ENCODE assay signal across 10 cellular contexts in genomic region chr22:27747396-27748256, GRCh38. TPM values are rescaled to one million over a fixed set of nuclear protein-coding genes. Genes with fewer than 3 reads are reported as not detected.
DNase-seq lines count a peak whose midpoint lies in the region; FAIRE-seq and TF ChIP-seq lines count a peak whose summit lies in the region.
"Had no signal": no experiment of that assay in that cellular context is flagged by ENCODE, and none has a peak within 500 bp of the region (broad histone marks: within the 10 kb centered on the region; RNA-seq: fewer than 3 reads in every experiment).

No MANE protein-coding gene starts in this region.

- no peaks in the 10 kb centered on the region for H3K36me3 Mint-ChIP-seq in nephron progenitor cell (ENCODE audit: low read depth)

- H2AFZ ChIP-seq in keratinocyte (ENCODE audit: control insufficient read depth, low read length): no peak overlapping the region

- H3K4me1 Mint-ChIP-seq in nephron progenitor cell: peaks cover 51% of the 10 kb centered on the region
- H3K4me1 Mint-ChIP-seq: activated CD4-positive, alpha-beta T cell treated with anti-CD3 and anti-CD28 coated beads for 36 hours had no signal

- peak; percentile 26 for DNase-seq in bronchial epithelial cell (ENCODE audit: low read depth)
- no peak for DNase-seq in keratinocyte (ENCODE audit: low read depth, low spot score)
- DNase-seq in nephron progenitor cell: no peak
- no peak for DNase-seq in NCI-H1436 treated with DMSO at 0.1 percent for 48 hours (lab: John Stamatoyannopoulos, UW)
- no peak for DNase-seq in stimulated activated CD8-positive, alpha-beta memory T cell treated with anti-CD3 and anti-CD28 coated beads, Interleukin-4, amount 100 ng/mL, for 48 hours
- no peak for DNase-seq in iPS-NIHi11 (ENCODE audit: low spot score)
- DNase-seq: activated CD4-positive, alpha-beta T cell treated with anti-CD3 and anti-CD28 coated beads for 36 hours; C1 segment of cervical spinal cord had no signal

- TF ChIP-seq CTCF in 22Rv1 (IDR thresholded peaks at IDR 0.05) (peak; percentile 38), HEK293 (tag by site-specific recombination; IDR thresholded peaks at IDR 0.05) (peak; percentile 33; the same call in 1 of the 2 replicates), bronchial epithelial cell (IDR thresholded peaks at IDR 0.05; ENCODE audit: insufficient read depth, low read length, severe bottlenecking) (peak; percentile 35), keratinocyte (optimal IDR thresholded peaks at IDR 0.05 in 1 of 3, IDR thresholded peaks at IDR 0.05 in 1 of 3, conservative IDR thresholded peaks at IDR 0.05 in 1 of 3; ENCODE audit: extremely low read depth in 1 of 3, insufficient read depth in 2 of 3, low read length in 3 of 3) (peak; percentile 9 to 31 (median 18)), nephron progenitor cell (IDR thresholded peaks at IDR 0.05) (no peak)

- no peak overlapping the region for H3K4me3 Mint-ChIP-seq in nephron progenitor cell
- H3K4me3 Mint-ChIP-seq: activated CD4-positive, alpha-beta T cell treated with anti-CD3 and anti-CD28 coated beads for 36 hours had no signal

- no peak overlapping the region for H3K27ac Mint-ChIP-seq in nephron progenitor cell
- H3K27ac Mint-ChIP-seq: activated CD4-positive, alpha-beta T cell treated with anti-CD3 and anti-CD28 coated beads for 36 hours had no signal

- no peaks in the 10 kb centered on the region for H3K9me1 ChIP-seq in keratinocyte (ENCODE audit: control insufficient read depth, extremely low read depth, insufficient read depth, low read length)

- FAIRE-seq in bronchial epithelial cell (lab: Jason Lieb, UNC): no peak
- no peak for FAIRE-seq in keratinocyte (lab: Jason Lieb, UNC)

- POLR2A ChIA-PET in HEK293 (lab: Yijun Ruan, JAX): interaction anchor here (0.7 kb wide), 1 partner anchor 36 kb away, joined by 7 read pairs; no protein-coding TSS in a partner anchor

- H3K27ac ChIP-seq in 22Rv1: no peak overlapping the region
- H3K27ac ChIP-seq in HEK293 (ENCODE audit: extremely low read depth, low read depth, low read length): peak overlapping the region; percentile 17; the same call in 1 of the 2 replicates
- H3K27ac ChIP-seq in keratinocyte (ENCODE audit: control insufficient read depth, insufficient read depth, low read length): no peak overlapping the region

- H3K79me2 ChIP-seq in keratinocyte (ENCODE audit: control insufficient read depth, insufficient read depth, low read length): no peaks in the 10 kb centered on the region

- dilution Hi-C loops in keratinocyte (cut with MboI; ENCODE audit: extremely low pct_ligation_motif_present, low sequenced_read_pairs): no loop called here

- no peaks in the 10 kb centered on the region for H3K36me3 ChIP-seq in HEK293 (ENCODE audit: control insufficient read depth in 2 of 2, insufficient read depth in 1 of 2, low read length in 2 of 2)
- no peaks in the 10 kb centered on the region for H3K36me3 ChIP-seq in bronchial epithelial cell (ENCODE audit: control insufficient read depth, insufficient read depth, low read length)
- H3K36me3 ChIP-seq in keratinocyte (ENCODE audit: control insufficient read depth in 2 of 2, extremely low read depth in 1 of 2, insufficient read depth in 2 of 2, low read length in 2 of 2): peaks cover 0 to 10% of the 10 kb centered on the region in 2 experiments

- H3K9me3 ChIP-seq in HEK293 (ENCODE audit: control insufficient read depth, insufficient read depth, low read depth, low read length) (no peaks in the 10 kb centered on the region), keratinocyte (ENCODE audit: control insufficient read depth, low read depth, low read length) (no peaks in the 10 kb centered on the region)

- H3K4me1 ChIP-seq in HEK293 (ENCODE audit: control insufficient read depth, insufficient read depth, low read length) (peaks cover 19% of the 10 kb centered on the region), keratinocyte (ENCODE audit: control insufficient read depth, extremely low read depth, insufficient read depth, low read length) (peaks cover 29% of the 10 kb centered on the region)

- no peaks in the 10 kb centered on the region for H4K20me1 ChIP-seq in keratinocyte (ENCODE audit: control insufficient read depth, extremely low read depth, insufficient read depth, low read length)

- H3K9me3 Mint-ChIP-seq in nephron progenitor cell: no peaks in the 10 kb centered on the region

- CTCF ChIA-PET in HEK293 (lab: Yijun Ruan, JAX): interaction anchor here (0.6 to 0.8 kb wide), 4 partner anchors 12 to 185 kb away, joined by 3 read pairs; no protein-coding TSS in a partner anchor

- no peaks in the 10 kb centered on the region for H3K27me3 ChIP-seq in bronchial epithelial cell (ENCODE audit: control insufficient read depth, insufficient read depth, low read length)
- no peaks in the 10 kb centered on the region for H3K27me3 ChIP-seq in keratinocyte (ENCODE audit: control insufficient read depth, extremely low read depth, insufficient read depth, low read length)

- no peak overlapping the region for H3K9ac ChIP-seq in keratinocyte (ENCODE audit: control insufficient read depth, extremely low read depth, insufficient read depth, low read length)

- H3K4me3 ChIP-seq in HEK293 (ENCODE audit: low read depth, low read length) (no peak overlapping the region), bronchial epithelial cell (ENCODE audit: low read depth, low read length) (no peak overlapping the region), keratinocyte (ENCODE audit: control insufficient read depth in 2 of 3, extremely low read depth in 1 of 3, insufficient read depth in 2 of 3, low read depth in 1 of 3, low read length in 3 of 3) (no peak overlapping the region)

- peaks cover 76% of the 10 kb centered on the region for H3K27me3 Mint-ChIP-seq in nephron progenitor cell (ENCODE audit: low read depth, poor library complexity)

- no peak overlapping the region for H3K4me2 ChIP-seq in keratinocyte (ENCODE audit: control insufficient read depth, extremely low read depth, insufficient read depth, low read depth, low read length)

TF ChIP-seq in HEK293, 187 proteins besides CTCF, POLR2A, EP300 and RAD21 (continues in another document):
- TF ChIP-seq ZNF404 (tag by site-specific recombination; IDR thresholded peaks at IDR 0.05) (no peak), ZNF768 (tag by site-specific recombination; IDR thresholded peaks at IDR 0.05) (no peak), ZNF704 (tag by site-specific recombination; IDR thresholded peaks at IDR 0.05) (no peak), ZNF660 (tag by site-specific recombination; IDR thresholded peaks at IDR 0.05) (no peak), GLIS1 (tag by site-specific recombination; IDR thresholded peaks at IDR 0.05) (peak; percentile 7; the same call in 1 of the 2 replicates), GLIS2 (tag by site-specific recombination; IDR thresholded peaks at IDR 0.05) (0 out of 2 replicates have a peak, but pooled peaks have one; percentile 18), ZNF610 (tag by site-specific recombination; IDR thresholded peaks at IDR 0.05; ENCODE audit: borderline replicate concordance) (no peak), ZNF37A (tag by site-specific recombination; IDR thresholded peaks at IDR 0.05) (no peak), ZSCAN4 (tag by site-specific recombination; IDR thresholded peaks at IDR 0.05) (no peak), ZEB2 (tag by site-specific recombination; IDR thresholded peaks at IDR 0.05) (no peak)
- TF ChIP-seq, protein P1, sequence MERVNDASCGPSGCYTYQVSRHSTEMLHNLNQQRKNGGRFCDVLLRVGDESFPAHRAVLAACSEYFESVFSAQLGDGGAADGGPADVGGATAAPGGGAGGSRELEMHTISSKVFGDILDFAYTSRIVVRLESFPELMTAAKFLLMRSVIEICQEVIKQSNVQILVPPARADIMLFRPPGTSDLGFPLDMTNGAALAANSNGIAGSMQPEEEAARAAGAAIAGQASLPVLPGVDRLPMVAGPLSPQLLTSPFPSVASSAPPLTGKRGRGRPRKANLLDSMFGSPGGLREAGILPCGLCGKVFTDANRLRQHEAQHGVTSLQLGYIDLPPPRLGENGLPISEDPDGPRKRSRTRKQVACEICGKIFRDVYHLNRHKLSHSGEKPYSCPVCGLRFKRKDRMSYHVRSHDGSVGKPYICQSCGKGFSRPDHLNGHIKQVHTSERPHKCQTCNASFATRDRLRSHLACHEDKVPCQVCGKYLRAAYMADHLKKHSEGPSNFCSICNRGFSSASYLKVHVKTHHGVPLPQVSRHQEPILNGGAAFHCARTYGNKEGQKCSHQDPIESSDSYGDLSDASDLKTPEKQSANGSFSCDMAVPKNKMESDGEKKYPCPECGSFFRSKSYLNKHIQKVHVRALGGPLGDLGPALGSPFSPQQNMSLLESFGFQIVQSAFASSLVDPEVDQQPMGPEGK (tag by site-specific recombination; IDR thresholded peaks at IDR 0.05): peak; percentile 40; the same call in 1 of the 2 replicates

RNA-seq across cellular contexts. Expression of gene MN1, which starts 53.9 kb away (rescaled TPM):
- 1.3 and 2.0 TPM in 2 replicates for total RNA-seq in bronchial epithelial cell
- 2.2 to 8.5 TPM (median 2.2 TPM) in 3 replicates for polyA plus RNA-seq in keratinocyte
- 2.9 TPM for polyA plus RNA-seq in keratinocyte (2011; ENCODE audit: low read depth)
- 5.0 and 7.2 TPM in 2 replicates for polyA plus RNA-seq in keratinocyte (2011; cell fraction: cytosol; rRNA removed)
- polyA plus RNA-seq in keratinocyte (2011; cell fraction: nucleus; rRNA removed): 16.8 and 21.0 TPM in 2 replicates
- polyA plus RNA-seq in keratinocyte (2012; ENCODE audit: low replicate concordance): 5.0 and 8.5 TPM in 2 replicates
- polyA minus RNA-seq in keratinocyte: 8.0 to 24.5 TPM (median 11.7 TPM) in 3 replicates
- polyA minus RNA-seq in keratinocyte (2011; cell fraction: cytosol; rRNA and poly(A)+ RNA removed): 12.9 TPM
- polyA minus RNA-seq in keratinocyte (2011; cell fraction: nucleus; rRNA and poly(A)+ RNA removed): 15.2 and 17.8 TPM in 2 replicates
